ENCODE assay signal across 10 cellular contexts in the genomic region with DNA sequence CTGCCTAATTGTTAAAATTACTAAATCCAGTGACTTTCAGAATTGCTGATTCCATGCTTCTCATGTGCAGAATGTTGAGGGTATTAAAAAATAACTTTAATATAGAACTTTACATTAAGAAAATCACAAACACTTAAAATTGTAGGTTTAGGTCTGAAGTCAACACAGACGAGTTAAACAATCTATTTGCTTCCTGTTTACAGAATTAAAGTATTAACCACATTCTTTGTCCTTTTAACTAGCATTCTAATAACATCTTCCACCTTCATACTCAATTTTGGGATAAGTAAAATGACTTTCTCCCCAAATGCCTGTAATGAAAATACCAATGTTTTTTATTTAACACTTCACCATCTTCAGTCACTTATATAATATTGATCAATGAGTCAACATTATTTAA. TPM values are rescaled to one million over a fixed set of nuclear protein-coding genes. Genes with fewer than 3 reads are reported as not detected.
DNase-seq lines count a peak whose midpoint lies in the region; ATAC-seq and TF ChIP-seq lines count a peak whose summit lies in the region.
"Had no signal": no experiment of that assay in that cellular context is flagged by ENCODE, and none has a peak within 500 bp of the region (broad histone marks: within the 10 kb centered on the region; RNA-seq: fewer than 3 reads in every experiment).

No MANE protein-coding gene starts in this region.

- ATAC-seq in heart left ventricle = no peak
- no peak for ATAC-seq in memory B cell (ENCODE audit: low read depth)
- no peak for ATAC-seq in upper lobe of right lung
- ATAC-seq in HG03354 (IDR thresholded peaks at IDR 0.05; ENCODE audit: poor library complexity, severe bottlenecking, unreplicated experiment) = no peak

- H3K36me3 ChIP-seq in heart left ventricle = peaks cover 0 to 5% (median 0%) of the 10 kb centered on the region in 9 donors
- H3K36me3 ChIP-seq in mammary epithelial cell (ENCODE audit: insufficient read depth, low read length) = peaks cover 7% of the 10 kb centered on the region
- no peaks in the 10 kb centered on the region for H3K36me3 ChIP-seq in upper lobe of right lung

- peak overlapping the region; percentile 86 for H3K4me3 Mint-ChIP-seq in memory B cell

- H3K27ac Mint-ChIP-seq in memory B cell = peak overlapping the region; percentile 73

- intact Hi-C loops in heart left ventricle (cut with DNase I) = loop anchor here in 9 of 10 donors (2.0 to 10.0 kb wide), 4 partner anchors 15 to 52 kb away; no protein-coding TSS in a partner anchor
- intact Hi-C loops in cardiac septum (cut with DNase I) = loop anchor here (5.0 kb wide), 1 partner anchor 578 kb away; no protein-coding TSS in a partner anchor
- intact Hi-C loops in mammary epithelial cell (cut with micrococcal nuclease) = loop anchor here (2.0 to 5.0 kb wide), 3 partner anchors 17 to 202 kb away; no protein-coding TSS in a partner anchor
- intact Hi-C loops in upper lobe of right lung (cut with DNase I) = no loop called here

- H3K4me1 Mint-ChIP-seq in memory B cell = peaks cover 46% of the 10 kb centered on the region

- H4K20me1 ChIP-seq in mammary epithelial cell (ENCODE audit: insufficient read depth, low read length) = peaks cover 17% of the 10 kb centered on the region

- H3K27me3 Mint-ChIP-seq in memory B cell = no peaks in the 10 kb centered on the region

- H3K4me1 ChIP-seq in heart left ventricle (peaks cover 5 to 83% (median 64%) of the 10 kb centered on the region in 12 donors), mammary epithelial cell (ENCODE audit: insufficient read depth, low read length) (peaks cover 40% of the 10 kb centered on the region), upper lobe of right lung (peaks cover 63% of the 10 kb centered on the region)

- H3K27me3 ChIP-seq in heart left ventricle (no peaks in the 10 kb centered on the region), mammary epithelial cell (ENCODE audit: insufficient read depth, low read length) (no peaks in the 10 kb centered on the region), upper lobe of right lung (no peaks in the 10 kb centered on the region)

- H3K79me2 ChIP-seq in mammary epithelial cell (ENCODE audit: insufficient read depth, low read length) = peaks cover 93% of the 10 kb centered on the region

- H3K9me3 ChIP-seq in heart left ventricle = no peaks in the 10 kb centered on the region
- no peaks in the 10 kb centered on the region for H3K9me3 ChIP-seq in mammary epithelial cell (replicated peaks; ENCODE audit: insufficient read depth, low read length)
- no peaks in the 10 kb centered on the region for H3K9me3 ChIP-seq in upper lobe of right lung

- H3K36me3 Mint-ChIP-seq in memory B cell = peaks cover 7% of the 10 kb centered on the region

- no peak for TF ChIP-seq POLR2A in heart left ventricle (IDR thresholded peaks at IDR 0.05)

- H3K4me3 ChIP-seq in heart left ventricle = peak overlapping the region in 10 of 12 donors; percentile 71 to 100 (median 94)
- peak overlapping the region; percentile 91 to 95 (median 95) for H3K4me3 ChIP-seq in mammary epithelial cell (replicated peaks in 1 of 3; ENCODE audit: insufficient read depth in 1 of 3, low read depth in 2 of 3, low read length in 3 of 3)
- H3K4me3 ChIP-seq in upper lobe of right lung = peak overlapping the region; percentile 90

- H2AFZ ChIP-seq in mammary epithelial cell (ENCODE audit: low read depth, low read length) = no peak overlapping the region

- H3K4me2 ChIP-seq in mammary epithelial cell (ENCODE audit: insufficient read depth, low read depth, low read length) = peak overlapping the region; percentile 94

- 0 to 10% (median 0%) methylated on average over 1 of the region's 1 CpG for WGBS in heart left ventricle, 4 donors
- 7% methylated on average over 1 of the region's 1 CpG for WGBS in mammary epithelial cell (ENCODE audit: low coverage, missing lambda C conversion rate)

- TSS peak; percentile 22 for BruUV-seq in mammary epithelial cell (replicated peaks; lab: Mats Ljungman, UMichigan)

- TF ChIP-seq CTCF in heart left ventricle (IDR thresholded peaks at IDR 0.05) (no peak), mammary epithelial cell (conservative IDR thresholded peaks at IDR 0.05 in 1 of 2, IDR thresholded peaks at IDR 0.05 in 1 of 2; ENCODE audit: extremely low read depth in 1 of 2, insufficient read depth in 1 of 2, low read depth in 1 of 2, low read length in 2 of 2) (no peak), upper lobe of right lung (IDR thresholded peaks at IDR 0.05) (no peak)

- DNase-seq in heart left ventricle (no peak), cardiac septum (ENCODE audit: low spot score) (no peak), mammary epithelial cell (no peak), memory B cell (ENCODE audit: low spot score in 2 of 2) (no peak), upper lobe of right lung (no peak), EL (no peak), NK-92 (lab: John Stamatoyannopoulos, UW; ENCODE audit: unreplicated experiment) (no peak)
- DNase-seq: Kasumi-1; stimulated activated CD4-positive, alpha-beta T cell treated with anti-CD3 and anti-CD28 coated beads, Interleukin-1b, Interleukin-23, amount 100 ng/mL, for 48 hours had no signal

- peak overlapping the region in 11 of 12 donors; percentile 12 to 100 (median 99) for H3K27ac ChIP-seq in heart left ventricle
- H3K27ac ChIP-seq in mammary epithelial cell (ENCODE audit: insufficient read depth, low read depth, low read length) = peak overlapping the region; percentile 94
- peak overlapping the region; percentile 99 for H3K27ac ChIP-seq in upper lobe of right lung

- in situ Hi-C loops in mammary epithelial cell (cut with MboI; ENCODE audit: low sequenced_read_pairs in 2 of 2) = loop anchor here (5.0 to 10.0 kb wide), 2 partner anchors 49 to 52 kb away; no protein-coding TSS in a partner anchor

- peak overlapping the region; percentile 98 for H3K9ac ChIP-seq in mammary epithelial cell (ENCODE audit: insufficient read depth, low read length)

- H3K9me3 Mint-ChIP-seq in memory B cell = no peaks in the 10 kb centered on the region

- CTCF ChIA-PET in mammary epithelial cell (lab: Charles Lee; ENCODE audit: low non-redundant PET) = no interaction called here

- dilution Hi-C loops in mammary epithelial cell (cut with HindIII; ENCODE audit: low sequenced_read_pairs) = loop anchor here (5.0 kb wide), 1 partner anchor 52 kb away; no protein-coding TSS in a partner anchor

RNA-seq across cellular contexts. Expression of a gene that starts 2.2 kb away (rescaled TPM):
- total RNA-seq in heart left ventricle = 1,000 to 10,000 TPM in 1 of 9 donors, 100 to 1,000 TPM in 8; 542 to 1,594 (median 701) TPM
- 1,000 to 10,000 TPM in 1 of 2 donors, 100 to 1,000 TPM in 1; 150 to 1,693 TPM for polyA plus RNA-seq in heart left ventricle
- total RNA-seq in cardiac septum = 715 TPM
- total RNA-seq in mammary epithelial cell = 1,000 to 10,000 TPM; 1,296 to 1,718 TPM
- polyA plus RNA-seq in mammary epithelial cell = 671 TPM
- polyA minus RNA-seq in mammary epithelial cell = 831 TPM
- 517 TPM for total RNA-seq in upper lobe of right lung
